Comparison of ENCODE assay signal across 15 cellular contexts in genomic region chr1:235307158-235308124, GRCh38. TPM values are rescaled to one million over a fixed set of nuclear protein-coding genes. Genes with fewer than 3 reads are reported as not detected.
DNase-seq lines count a peak whose midpoint lies in the region; ATAC-seq and TF ChIP-seq lines count a peak whose summit lies in the region.
"Had no signal": no experiment of that assay in that cellular context is flagged by ENCODE, and none has a peak within 500 bp of the region (broad histone marks: within the 10 kb centered on the region; RNA-seq: fewer than 3 reads in every experiment).

No MANE protein-coding gene starts in this region.

- H3K79me2 ChIP-seq in trophoblast cell (ENCODE audit: control insufficient read depth, insufficient read depth, low read length, poor library complexity) = peaks cover 13% of the 10 kb centered on the region

- ATAC-seq in effector memory CD8-positive, alpha-beta T cell (replicated peaks) = no peak
- ATAC-seq in HG02571 (IDR thresholded peaks at IDR 0.05; ENCODE audit: unreplicated experiment) = no peak

- H3K79me1 ChIP-seq in trophoblast cell (ENCODE audit: low read length) = no peaks in the 10 kb centered on the region

- no peak overlapping the region for H2AFZ ChIP-seq in trophoblast cell (ENCODE audit: insufficient read depth, low read length, poor library complexity)

- TF ChIP-seq POLR2A in thyroid gland (IDR thresholded peaks at IDR 0.05) = no peak

- H3K4me1 Mint-ChIP-seq in activated CD4-positive, alpha-beta memory T cell treated with anti-CD3 and anti-CD28 coated beads for 36 hours (ENCODE audit: low read depth) = peaks cover 56% of the 10 kb centered on the region
- peaks cover 47% of the 10 kb centered on the region for H3K4me1 Mint-ChIP-seq in activated CD4-positive, alpha-beta memory T cell treated with anti-CD3 and anti-CD28 coated beads, Interleukin-2, amount 10 ng/mL, durations not matched to agents 7 days and 5 days
- peaks cover 43 to 68% of the 10 kb centered on the region in 2 donors for H3K4me1 Mint-ChIP-seq in effector memory CD8-positive, alpha-beta T cell (ENCODE audit: low read depth in 2 of 2)

- no peak overlapping the region for H3K4me2 ChIP-seq in trophoblast cell (ENCODE audit: low read length)

- no peak overlapping the region for H3K4me3 Mint-ChIP-seq in activated CD4-positive, alpha-beta memory T cell treated with anti-CD3 and anti-CD28 coated beads for 36 hours
- H3K4me3 Mint-ChIP-seq in activated CD4-positive, alpha-beta memory T cell treated with anti-CD3 and anti-CD28 coated beads, Interleukin-2, amount 10 ng/mL, durations not matched to agents 7 days and 5 days = no peak overlapping the region
- peak overlapping the region in 1 of 2 donors; percentile 38 for H3K4me3 Mint-ChIP-seq in effector memory CD8-positive, alpha-beta T cell

- no peak overlapping the region for H3K23ac ChIP-seq in trophoblast cell (ENCODE audit: low read length)

- no peaks in the 10 kb centered on the region for H3K4me1 ChIP-seq in trophoblast cell (ENCODE audit: control insufficient read depth in 1 of 2, insufficient read depth in 2 of 2, low read length in 2 of 2)
- H3K4me1 ChIP-seq in thyroid gland = peaks cover 31 to 34% of the 10 kb centered on the region in 2 donors
- H3K4me1 ChIP-seq: SJCRH30 had no signal

- H3K4ac ChIP-seq in trophoblast cell (ENCODE audit: low read depth, low read length) = peak overlapping the region; percentile 91

- H4K12ac ChIP-seq in trophoblast cell (ENCODE audit: low read depth, low read length) = no peak overlapping the region

- WGBS in trophoblast cell (ENCODE audit: extremely low coverage, insufficient coverage, insufficient read length) = no CpG with 5 or more reads among the region's 7 CpGs
- 77 to 93% methylated on average over 7 of the region's 7 CpGs for WGBS in thyroid gland, 2 donors

- peaks cover 5% of the 10 kb centered on the region for H3K36me3 Mint-ChIP-seq in activated CD4-positive, alpha-beta memory T cell treated with anti-CD3 and anti-CD28 coated beads for 36 hours
- peaks cover 19% of the 10 kb centered on the region for H3K36me3 Mint-ChIP-seq in activated CD4-positive, alpha-beta memory T cell treated with anti-CD3 and anti-CD28 coated beads, Interleukin-2, amount 10 ng/mL, durations not matched to agents 7 days and 5 days (ENCODE audit: low read depth)
- H3K36me3 Mint-ChIP-seq in effector memory CD8-positive, alpha-beta T cell (ENCODE audit: insufficient read depth) = peaks cover 70% of the 10 kb centered on the region

- no peak overlapping the region for H2BK5ac ChIP-seq in trophoblast cell (ENCODE audit: low read depth, low read length, poor library complexity)

- H3K36me3 ChIP-seq in trophoblast cell (ENCODE audit: control insufficient read depth in 1 of 2, insufficient read depth in 2 of 2, low read length in 2 of 2) (peaks cover 2 to 4% of the 10 kb centered on the region in 2 experiments), thyroid gland (no peaks in the 10 kb centered on the region)
- H3K36me3 ChIP-seq: left ventricle myocardium inferior, vagina had no signal

- no peak overlapping the region for H2BK12ac ChIP-seq in trophoblast cell (ENCODE audit: low read length)

- H3K18ac ChIP-seq in trophoblast cell (ENCODE audit: low read length) = no peak overlapping the region

- no peaks in the 10 kb centered on the region for H3K27me3 ChIP-seq in trophoblast cell (ENCODE audit: insufficient read depth, low read length)
- no peaks in the 10 kb centered on the region for H3K27me3 ChIP-seq in thyroid gland
- H3K27me3 ChIP-seq: SJCRH30, vagina had no signal

- no peak for DNase-seq in activated CD4-positive, alpha-beta memory T cell treated with anti-CD3 and anti-CD28 coated beads for 36 hours
- no peak for DNase-seq in activated CD4-positive, alpha-beta memory T cell treated with anti-CD3 and anti-CD28 coated beads, Interleukin-2, amount 10 ng/mL, durations not matched to agents 7 days and 5 days
- DNase-seq in HCEC 1CT (peak; percentile 28), trophoblast cell (no peak), thyroid gland (no peak), DMS53 treated with DMSO at 0.1 percent for 48 hours (lab: John Stamatoyannopoulos, UW; ENCODE audit: unreplicated experiment) (no peak)
- no peak for DNase-seq in effector memory CD8-positive, alpha-beta T cell
- DNase-seq: activated T-cell treated with anti-CD3 and anti-CD28 coated beads, Interleukin-2, amount 50 U/mL, for 1 hour; DMS79; left ventricle myocardium inferior; NCI-H2029 treated with DMSO at 0.1 percent for 48 hours; nucleus accumbens; SJCRH30 had no signal

- no peak overlapping the region for H4K8ac ChIP-seq in trophoblast cell (ENCODE audit: low read depth, low read length)

- H3K27ac Mint-ChIP-seq in activated CD4-positive, alpha-beta memory T cell treated with anti-CD3 and anti-CD28 coated beads for 36 hours = peak overlapping the region; percentile 56
- no peak overlapping the region for H3K27ac Mint-ChIP-seq in activated CD4-positive, alpha-beta memory T cell treated with anti-CD3 and anti-CD28 coated beads, Interleukin-2, amount 10 ng/mL, durations not matched to agents 7 days and 5 days
- H3K27ac Mint-ChIP-seq in effector memory CD8-positive, alpha-beta T cell = peak overlapping the region; percentile 64 to 82

- no peak overlapping the region for H4K91ac ChIP-seq in trophoblast cell (ENCODE audit: low read depth, low read length)

- no peak overlapping the region for H2BK120ac ChIP-seq in trophoblast cell (ENCODE audit: insufficient read depth, low read length, poor library complexity)

- CTCF ChIA-PET in activated CD4-positive, alpha-beta memory T cell treated with anti-CD3 and anti-CD28 coated beads for 36 hours (lab: Charles Lee) = interaction anchor here (0.7 kb wide), 2 partner anchors 8 to 666 kb away, joined by 3 read pairs; no protein-coding TSS in a partner anchor
- CTCF ChIA-PET in activated CD4-positive, alpha-beta memory T cell treated with anti-CD3 and anti-CD28 coated beads, Interleukin-2, amount 10 ng/mL, durations not matched to agents 7 days and 5 days (lab: Charles Lee) = interaction anchor here (0.6 to 1.4 kb wide), 4 partner anchors 17 to 202 kb away, joined by 3 to 5 read pairs (median 3); no protein-coding TSS in a partner anchor

- no peak overlapping the region for H3K14ac ChIP-seq in trophoblast cell (ENCODE audit: low read length)

- no peaks in the 10 kb centered on the region for H3K27me3 Mint-ChIP-seq in activated CD4-positive, alpha-beta memory T cell treated with anti-CD3 and anti-CD28 coated beads for 36 hours
- no peaks in the 10 kb centered on the region for H3K27me3 Mint-ChIP-seq in activated CD4-positive, alpha-beta memory T cell treated with anti-CD3 and anti-CD28 coated beads, Interleukin-2, amount 10 ng/mL, durations not matched to agents 7 days and 5 days
- no peaks in the 10 kb centered on the region for H3K27me3 Mint-ChIP-seq in effector memory CD8-positive, alpha-beta T cell

- no peak overlapping the region for H3K4me3 ChIP-seq in trophoblast cell (ENCODE audit: low read depth, low read length)
- H3K4me3 ChIP-seq in thyroid gland (replicated peaks in 1 of 3) = no peak overlapping the region
- H3K4me3 ChIP-seq: left ventricle myocardium inferior, SJCRH30, vagina had no signal

- TF ChIP-seq CTCF in thyroid gland (IDR thresholded peaks at IDR 0.05) = no peak

- no peak overlapping the region for H3K9ac ChIP-seq in trophoblast cell (ENCODE audit: low read length)

- H3K9me3 ChIP-seq in trophoblast cell (ENCODE audit: insufficient read depth, low read depth, low read length) (no peaks in the 10 kb centered on the region), thyroid gland (no peaks in the 10 kb centered on the region)
- H3K9me3 ChIP-seq: left ventricle myocardium inferior, vagina had no signal

- H3K27ac ChIP-seq in trophoblast cell (ENCODE audit: low read depth, low read length) (no peak overlapping the region), thyroid gland (peak overlapping the region in 1 of 3 donors; percentile 20)
- H3K27ac ChIP-seq: left ventricle myocardium inferior, SJCRH30, vagina had no signal

- intact Hi-C loops in activated CD4-positive, alpha-beta memory T cell treated with anti-CD3 and anti-CD28 coated beads for 36 hours (cut with micrococcal nuclease) = no loop called here
- intact Hi-C loops in thyroid gland (cut with DNase I) = no loop called here

- no peaks in the 10 kb centered on the region for H3K9me3 Mint-ChIP-seq in activated CD4-positive, alpha-beta memory T cell treated with anti-CD3 and anti-CD28 coated beads for 36 hours
- H3K9me3 Mint-ChIP-seq in activated CD4-positive, alpha-beta memory T cell treated with anti-CD3 and anti-CD28 coated beads, Interleukin-2, amount 10 ng/mL, durations not matched to agents 7 days and 5 days = no peaks in the 10 kb centered on the region
- H3K9me3 Mint-ChIP-seq in effector memory CD8-positive, alpha-beta T cell = no peaks in the 10 kb centered on the region

- POLR2A ChIA-PET in activated CD4-positive, alpha-beta memory T cell treated with anti-CD3 and anti-CD28 coated beads for 36 hours (lab: Charles Lee) = interaction anchor here (0.7 to 1.1 kb wide), 3 partner anchors 11 to 60 kb away, joined by 3 to 4 read pairs (median 3); no protein-coding TSS in a partner anchor
- POLR2A ChIA-PET in activated CD4-positive, alpha-beta memory T cell treated with anti-CD3 and anti-CD28 coated beads, Interleukin-2, amount 10 ng/mL, durations not matched to agents 7 days and 5 days (lab: Charles Lee) = interaction anchor here (0.6 to 1.6 kb wide), 6 partner anchors 8 to 482 kb away, joined by 3 to 4 read pairs (median 4); no protein-coding TSS in a partner anchor

- H2AK5ac ChIP-seq in trophoblast cell (ENCODE audit: low read length) = no peak overlapping the region

RNA-seq across cellular contexts. Expression of gene ARID4B, which starts 20.5 kb away (rescaled TPM):
- total RNA-seq in activated CD4-positive, alpha-beta memory T cell treated with anti-CD3 and anti-CD28 coated beads for 36 hours = 10 to 100 TPM; 41.3 to 44.8 TPM
- total RNA-seq in activated CD4-positive, alpha-beta memory T cell treated with anti-CD3 and anti-CD28 coated beads, Interleukin-2, amount 10 ng/mL, durations not matched to agents 7 days and 5 days = 10 to 100 TPM; 54.1 to 56.1 TPM
- polyA plus RNA-seq in trophoblast cell (2013) = 24.9 and 25.2 TPM in 2 replicates
- total RNA-seq in thyroid gland = 10 to 100 TPM; 49.0 to 65.4 (median 52.5) TPM

RNA-seq across cellular contexts. Expression of gene GGPS1, which starts 20.9 kb away (rescaled TPM):
- total RNA-seq in activated CD4-positive, alpha-beta memory T cell treated with anti-CD3 and anti-CD28 coated beads for 36 hours = 10 to 100 TPM; 36.1 to 37.5 TPM
- 10 to 100 TPM; 28.2 to 34.3 TPM for total RNA-seq in activated CD4-positive, alpha-beta memory T cell treated with anti-CD3 and anti-CD28 coated beads, Interleukin-2, amount 10 ng/mL, durations not matched to agents 7 days and 5 days
- polyA plus RNA-seq in trophoblast cell (2013) = 52.1 and 52.6 TPM in 2 replicates
- total RNA-seq in thyroid gland = 10 to 100 TPM; 24.3 to 42.7 (median 33.2) TPM

RNA-seq across cellular contexts. Expression of gene TBCE, which starts 59.8 kb away (rescaled TPM):
- 10 to 100 TPM; 22.7 to 26.3 TPM for total RNA-seq in activated CD4-positive, alpha-beta memory T cell treated with anti-CD3 and anti-CD28 coated beads for 36 hours
- 10 to 100 TPM; 22.3 to 25.0 TPM for total RNA-seq in activated CD4-positive, alpha-beta memory T cell treated with anti-CD3 and anti-CD28 coated beads, Interleukin-2, amount 10 ng/mL, durations not matched to agents 7 days and 5 days
- 26.9 and 28.1 TPM in 2 replicates for polyA plus RNA-seq in trophoblast cell (2013)
- 10 to 100 TPM; 38.0 to 50.3 (median 44.8) TPM for total RNA-seq in thyroid gland
